ENCODE assay signal across 2 cellular contexts in genomic region chr7:26073041-26073440, GRCh38.
TF ChIP-seq lines count a peak whose summit lies in the region.

No MANE protein-coding gene starts in this region.

TF ChIP-seq in IMR-90, 13 proteins besides CTCF, POLR2A, EP300 and RAD21:
- TF ChIP-seq BHLHE40 (IDR thresholded peaks at IDR 0.05; ENCODE audit: low read depth, low read length) (no peak), FOS (IDR thresholded peaks at IDR 0.05; ENCODE audit: low read depth, low read length) (no peak), MAFK (IDR thresholded peaks at IDR 0.05; ENCODE audit: low read depth, low read length) (no peak), CHD1 (IDR thresholded peaks at IDR 0.05; ENCODE audit: low read depth, low read length) (no peak), SMC3 (IDR thresholded peaks at IDR 0.05; ENCODE audit: low read depth, low read length) (no peak), RFX5 (IDR thresholded peaks at IDR 0.05; ENCODE audit: low read depth, low read length) (no peak), CEBPB (IDR thresholded peaks at IDR 0.05; ENCODE audit: low read depth, low read length) (no peak), RCOR1 (IDR thresholded peaks at IDR 0.05; ENCODE audit: insufficient replicate concordance, low read length) (no peak)
- TF ChIP-seq, protein P1, sequence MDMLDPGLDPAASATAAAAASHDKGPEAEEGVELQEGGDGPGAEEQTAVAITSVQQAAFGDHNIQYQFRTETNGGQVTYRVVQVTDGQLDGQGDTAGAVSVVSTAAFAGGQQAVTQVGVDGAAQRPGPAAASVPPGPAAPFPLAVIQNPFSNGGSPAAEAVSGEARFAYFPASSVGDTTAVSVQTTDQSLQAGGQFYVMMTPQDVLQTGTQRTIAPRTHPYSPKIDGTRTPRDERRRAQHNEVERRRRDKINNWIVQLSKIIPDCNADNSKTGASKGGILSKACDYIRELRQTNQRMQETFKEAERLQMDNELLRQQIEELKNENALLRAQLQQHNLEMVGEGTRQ (IDR thresholded peaks at IDR 0.05; ENCODE audit: low read depth, low read length) = no peak
- TF ChIP-seq, protein P2, sequence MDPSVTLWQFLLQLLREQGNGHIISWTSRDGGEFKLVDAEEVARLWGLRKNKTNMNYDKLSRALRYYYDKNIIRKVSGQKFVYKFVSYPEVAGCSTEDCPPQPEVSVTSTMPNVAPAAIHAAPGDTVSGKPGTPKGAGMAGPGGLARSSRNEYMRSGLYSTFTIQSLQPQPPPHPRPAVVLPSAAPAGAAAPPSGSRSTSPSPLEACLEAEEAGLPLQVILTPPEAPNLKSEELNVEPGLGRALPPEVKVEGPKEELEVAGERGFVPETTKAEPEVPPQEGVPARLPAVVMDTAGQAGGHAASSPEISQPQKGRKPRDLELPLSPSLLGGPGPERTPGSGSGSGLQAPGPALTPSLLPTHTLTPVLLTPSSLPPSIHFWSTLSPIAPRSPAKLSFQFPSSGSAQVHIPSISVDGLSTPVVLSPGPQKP (IDR thresholded peaks at IDR 0.05; ENCODE audit: borderline replicate concordance, low read depth, low read length) = no peak
TF ChIP-seq in IMR-90: peak in this region for 0.

TF ChIP-seq in K562, 482 proteins besides CTCF, POLR2A, EP300 and RAD21:
- no peak for TF ChIP-seq SAP30 (IDR thresholded peaks at IDR 0.05; ENCODE audit: borderline replicate concordance, insufficient read depth, low read depth, low read length, poor library complexity, severe bottlenecking)
- TF ChIP-seq PTBP1 (IDR thresholded peaks at IDR 0.05; ENCODE audit: low read depth, low read length) = no peak
- no peak for TF ChIP-seq ZNF57 (CRISPR knock-in tag; IDR thresholded peaks at IDR 0.05)
- TF ChIP-seq MTA1 (IDR thresholded peaks at IDR 0.05; ENCODE audit: borderline replicate concordance) = no peak
- TF ChIP-seq GATA2 (CRISPR knock-in tag; IDR thresholded peaks at IDR 0.05) = no peak
- TF ChIP-seq, protein P3, sequence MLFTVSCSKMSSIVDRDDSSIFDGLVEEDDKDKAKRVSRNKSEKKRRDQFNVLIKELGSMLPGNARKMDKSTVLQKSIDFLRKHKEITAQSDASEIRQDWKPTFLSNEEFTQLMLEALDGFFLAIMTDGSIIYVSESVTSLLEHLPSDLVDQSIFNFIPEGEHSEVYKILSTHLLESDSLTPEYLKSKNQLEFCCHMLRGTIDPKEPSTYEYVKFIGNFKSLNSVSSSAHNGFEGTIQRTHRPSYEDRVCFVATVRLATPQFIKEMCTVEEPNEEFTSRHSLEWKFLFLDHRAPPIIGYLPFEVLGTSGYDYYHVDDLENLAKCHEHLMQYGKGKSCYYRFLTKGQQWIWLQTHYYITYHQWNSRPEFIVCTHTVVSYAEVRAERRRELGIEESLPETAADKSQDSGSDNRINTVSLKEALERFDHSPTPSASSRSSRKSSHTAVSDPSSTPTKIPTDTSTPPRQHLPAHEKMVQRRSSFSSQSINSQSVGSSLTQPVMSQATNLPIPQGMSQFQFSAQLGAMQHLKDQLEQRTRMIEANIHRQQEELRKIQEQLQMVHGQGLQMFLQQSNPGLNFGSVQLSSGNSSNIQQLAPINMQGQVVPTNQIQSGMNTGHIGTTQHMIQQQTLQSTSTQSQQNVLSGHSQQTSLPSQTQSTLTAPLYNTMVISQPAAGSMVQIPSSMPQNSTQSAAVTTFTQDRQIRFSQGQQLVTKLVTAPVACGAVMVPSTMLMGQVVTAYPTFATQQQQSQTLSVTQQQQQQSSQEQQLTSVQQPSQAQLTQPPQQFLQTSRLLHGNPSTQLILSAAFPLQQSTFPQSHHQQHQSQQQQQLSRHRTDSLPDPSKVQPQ (CRISPR knock-in tag; IDR thresholded peaks at IDR 0.05; ENCODE audit: borderline replicate concordance) = no peak
- no peak for TF ChIP-seq SMARCA4 (IDR thresholded peaks at IDR 0.05)
- peak; percentile 66; the same call in 1 of the 2 replicates for TF ChIP-seq ZNF395 (CRISPR knock-in tag; IDR thresholded peaks at IDR 0.05)
- no peak for TF ChIP-seq RBM34 (IDR thresholded peaks at IDR 0.05; ENCODE audit: borderline replicate concordance, insufficient read depth, low read length)
- TF ChIP-seq ZFP1 (CRISPR knock-in tag; IDR thresholded peaks at IDR 0.05) = no peak
- TF ChIP-seq KAT8 (IDR thresholded peaks at IDR 0.05; ENCODE audit: low read depth) = no peak
- TF ChIP-seq FOXJ3 (CRISPR knock-in tag; IDR thresholded peaks at IDR 0.05) = no peak
- no peak for TF ChIP-seq SMAD2 (IDR thresholded peaks at IDR 0.05; ENCODE audit: low read depth, low read length)
- TF ChIP-seq XRCC5 (IDR thresholded peaks at IDR 0.05; ENCODE audit: low read depth, low read length) = no peak
- no peak for TF ChIP-seq GTF2A2 (tag; IDR thresholded peaks at IDR 0.05)
- no peak for TF ChIP-seq RBM17 (IDR thresholded peaks at IDR 0.05; ENCODE audit: borderline replicate concordance, low read depth, low read length)
- TF ChIP-seq YY1 (IDR thresholded peaks at IDR 0.05; ENCODE audit: borderline replicate concordance in 1 of 3, control insufficient read depth in 1 of 3, extremely low read depth in 1 of 3, insufficient read depth in 3 of 3, insufficient read length in 1 of 3, insufficient replicate concordance in 2 of 3, low read depth in 1 of 3, low read length in 2 of 3) = peak in 1 of 3 experiments; percentile 24
